ENCODE assay signal across 9 cellular contexts in genomic region chr13:26971990-26972888, GRCh38.
DNase-seq lines count a peak whose midpoint lies in the region; ATAC-seq and TF ChIP-seq lines count a peak whose summit lies in the region.
"Had no signal": no experiment of that assay in that cellular context is flagged by ENCODE, and none has a peak within 500 bp of the region (broad histone marks: within the 10 kb centered on the region; RNA-seq: fewer than 3 reads in every experiment).

No MANE protein-coding gene starts in this region.

- no peak overlapping the region for H3K4me3 Mint-ChIP-seq in activated CD8-positive, alpha-beta memory T cell treated with anti-CD3 and anti-CD28 coated beads, Interleukin-2, amount 10 ng/mL, durations not matched to agents 7 days and 5 days
- peak overlapping the region in 1 of 10 donors; percentile 29 for H3K4me3 Mint-ChIP-seq in naive thymus-derived CD8-positive, alpha-beta T cell

- H3K4me2 ChIP-seq in MM.1S (ENCODE audit: low read depth, low read length), result no peak overlapping the region
- no peak overlapping the region for H3K4me2 ChIP-seq in mammary epithelial cell (ENCODE audit: insufficient read depth, low read depth, low read length)
- H3K4me2 ChIP-seq: BLaER1 treated with 17β-estradiol and CSF1 and Interleukin-3, amounts not matched to agents 10 nM and 100 nM had no signal

- H4K20me1 ChIP-seq in MM.1S (ENCODE audit: insufficient read depth, low read length) (no peaks in the 10 kb centered on the region), mammary epithelial cell (ENCODE audit: insufficient read depth, low read length) (no peaks in the 10 kb centered on the region)
- H4K20me1 ChIP-seq: BLaER1 treated with 17β-estradiol and CSF1 and Interleukin-3, amounts not matched to agents 10 nM and 100 nM had no signal

- POLR2A ChIA-PET in RWPE1 (lab: Yijun Ruan, JAX; ENCODE audit: low non-redundant PET), result interaction anchor here (0.7 kb wide), 1 partner anchor 376 kb away, joined by 3 read pairs; no protein-coding TSS in a partner anchor
- POLR2A ChIA-PET in naive thymus-derived CD8-positive, alpha-beta T cell (lab: Charles Lee), result no interaction called here

- peak; percentile 57 for DNase-seq in activated CD8-positive, alpha-beta memory T cell treated with anti-CD3 and anti-CD28 coated beads, Interleukin-2, amount 10 ng/mL, durations not matched to agents 7 days and 5 days
- DNase-seq in activated CD8-positive, alpha-beta memory T cell treated with anti-CD3 and anti-CD28 coated beads for 24 hours, result no peak
- DNase-seq in MM.1S, result peak; percentile 31
- peak; percentile 28 for DNase-seq in RWPE1 (ENCODE audit: low spot score)
- DNase-seq in mammary epithelial cell, result peak; percentile 34
- DNase-seq in naive thymus-derived CD8-positive, alpha-beta T cell, result peak in 3 of 10 donors; percentile 3 to 26 (median 7)
- DNase-seq in amniotic stem cell (lab: John Stamatoyannopoulos, UW), result no peak

- dilution Hi-C loops in mammary epithelial cell (cut with HindIII; ENCODE audit: low sequenced_read_pairs), result no loop called here

- peaks cover 4% of the 10 kb centered on the region for H3K9me3 Mint-ChIP-seq in activated CD8-positive, alpha-beta memory T cell treated with anti-CD3 and anti-CD28 coated beads, Interleukin-2, amount 10 ng/mL, durations not matched to agents 7 days and 5 days (ENCODE audit: low read depth)
- H3K9me3 Mint-ChIP-seq in naive thymus-derived CD8-positive, alpha-beta T cell, result no peaks in the 10 kb centered on the region

- no TSS peak for BruUV-seq in mammary epithelial cell (replicated peaks; lab: Mats Ljungman, UMichigan)

- H3K9ac ChIP-seq in MM.1S (ENCODE audit: low read length) (no peak overlapping the region), mammary epithelial cell (ENCODE audit: insufficient read depth, low read length) (no peak overlapping the region)
- H3K9ac ChIP-seq: BLaER1 treated with 17β-estradiol and CSF1 and Interleukin-3, amounts not matched to agents 10 nM and 100 nM had no signal

- H3K4me1 ChIP-seq in MM.1S (ENCODE audit: low read length) (no peaks in the 10 kb centered on the region), mammary epithelial cell (ENCODE audit: insufficient read depth, low read length) (no peaks in the 10 kb centered on the region)

- H3K9me3 ChIP-seq in MM.1S (replicated peaks; ENCODE audit: insufficient read depth, low read length) (no peaks in the 10 kb centered on the region), mammary epithelial cell (replicated peaks; ENCODE audit: insufficient read depth, low read length) (no peaks in the 10 kb centered on the region)
- H3K9me3 ChIP-seq: BLaER1 treated with 17β-estradiol and CSF1 and Interleukin-3, amounts not matched to agents 10 nM and 100 nM had no signal

- in situ Hi-C loops in mammary epithelial cell (cut with MboI; ENCODE audit: low sequenced_read_pairs in 2 of 2), result no loop called here

- no peak overlapping the region for H3K27ac Mint-ChIP-seq in activated CD8-positive, alpha-beta memory T cell treated with anti-CD3 and anti-CD28 coated beads, Interleukin-2, amount 10 ng/mL, durations not matched to agents 7 days and 5 days
- peak overlapping the region in 9 of 10 donors; percentile 1 to 89 (median 68) for H3K27ac Mint-ChIP-seq in naive thymus-derived CD8-positive, alpha-beta T cell

- H3K27ac ChIP-seq in MM.1S (ENCODE audit: low read length), result no peak overlapping the region
- no peak overlapping the region for H3K27ac ChIP-seq in RWPE1
- no peak overlapping the region for H3K27ac ChIP-seq in mammary epithelial cell (ENCODE audit: insufficient read depth, low read depth, low read length)
- H3K27ac ChIP-seq: BLaER1 treated with 17β-estradiol and CSF1 and Interleukin-3, amounts not matched to agents 10 nM and 100 nM had no signal

- no peak overlapping the region for H3K4me3 ChIP-seq in MM.1S (ENCODE audit: low read length)
- H3K4me3 ChIP-seq in mammary epithelial cell (replicated peaks in 1 of 3; ENCODE audit: insufficient read depth in 1 of 3, low read depth in 2 of 3, low read length in 3 of 3), result no peak overlapping the region
- H3K4me3 ChIP-seq: BLaER1 treated with 17β-estradiol and CSF1 and Interleukin-3, amounts not matched to agents 10 nM and 100 nM had no signal

- CTCF ChIA-PET in activated CD8-positive, alpha-beta memory T cell treated with anti-CD3 and anti-CD28 coated beads, Interleukin-2, amount 10 ng/mL, durations not matched to agents 7 days and 5 days (lab: Charles Lee), result interaction anchor here (0.9 to 2.9 kb wide), 15 partner anchors 11 to 677 kb away, joined by 3 to 17 read pairs (median 4); no protein-coding TSS in a partner anchor
- CTCF ChIA-PET in RWPE1 (lab: Yijun Ruan, JAX) (interaction anchor here (0.6 to 2.4 kb wide), 6 partner anchors 13 to 454 kb away, joined by 3 to 14 read pairs (median 4); no protein-coding TSS in a partner anchor), mammary epithelial cell (lab: Charles Lee; ENCODE audit: low non-redundant PET) (interaction anchor here (0.6 to 1.0 kb wide), 3 partner anchors 13 to 390 kb away, joined by 3 to 4 read pairs (median 3); partner anchors contain the start of gene RPL21)

- no peaks in the 10 kb centered on the region for H3K36me3 ChIP-seq in MM.1S (replicated peaks; ENCODE audit: insufficient read depth, low read length)
- H3K36me3 ChIP-seq in mammary epithelial cell (ENCODE audit: insufficient read depth, low read length), result no peaks in the 10 kb centered on the region
- H3K36me3 ChIP-seq: BLaER1 treated with 17β-estradiol and CSF1 and Interleukin-3, amounts not matched to agents 10 nM and 100 nM had no signal

- peaks cover 3% of the 10 kb centered on the region for H3K27me3 Mint-ChIP-seq in activated CD8-positive, alpha-beta memory T cell treated with anti-CD3 and anti-CD28 coated beads, Interleukin-2, amount 10 ng/mL, durations not matched to agents 7 days and 5 days
- H3K27me3 Mint-ChIP-seq in naive thymus-derived CD8-positive, alpha-beta T cell, result peaks cover 0 to 12% (median 0%) of the 10 kb centered on the region in 5 donors

- intact Hi-C loops in mammary epithelial cell (cut with micrococcal nuclease), result no loop called here

- H3K79me2 ChIP-seq in MM.1S (ENCODE audit: low read length), result no peaks in the 10 kb centered on the region
- no peaks in the 10 kb centered on the region for H3K79me2 ChIP-seq in mammary epithelial cell (ENCODE audit: insufficient read depth, low read length)

- H3K9me2 ChIP-seq in MM.1S (replicated peaks; ENCODE audit: insufficient read depth, low read length), result no peaks in the 10 kb centered on the region

- TF ChIP-seq CTCF in MM.1S (IDR thresholded peaks at IDR 0.05; ENCODE audit: low read length) (peak; percentile 38), RWPE1 (conservative IDR thresholded peaks at IDR 0.05; ENCODE audit: low read depth) (peak; percentile 43), mammary epithelial cell (conservative IDR thresholded peaks at IDR 0.05 in 1 of 2, IDR thresholded peaks at IDR 0.05 in 1 of 2; ENCODE audit: extremely low read depth in 1 of 2, insufficient read depth in 1 of 2, low read depth in 1 of 2, low read length in 2 of 2) (no peak)

- H3K36me3 Mint-ChIP-seq in activated CD8-positive, alpha-beta memory T cell treated with anti-CD3 and anti-CD28 coated beads, Interleukin-2, amount 10 ng/mL, durations not matched to agents 7 days and 5 days, result peaks cover 1% of the 10 kb centered on the region
- H3K36me3 Mint-ChIP-seq in naive thymus-derived CD8-positive, alpha-beta T cell, result no peaks in the 10 kb centered on the region

- H2AFZ ChIP-seq in MM.1S (ENCODE audit: low read length) (no peak overlapping the region), mammary epithelial cell (ENCODE audit: low read depth, low read length) (no peak overlapping the region)

- H3K4me1 Mint-ChIP-seq in activated CD8-positive, alpha-beta memory T cell treated with anti-CD3 and anti-CD28 coated beads, Interleukin-2, amount 10 ng/mL, durations not matched to agents 7 days and 5 days, result peaks cover 5% of the 10 kb centered on the region
- peaks cover 5 to 9% (median 7%) of the 10 kb centered on the region in 4 donors for H3K4me1 Mint-ChIP-seq in naive thymus-derived CD8-positive, alpha-beta T cell

- ATAC-seq in activated CD8-positive, alpha-beta memory T cell treated with anti-CD3 and anti-CD28 coated beads, Interleukin-2, amount 10 ng/mL, durations not matched to agents 7 days and 5 days, result peak; percentile 78
- ATAC-seq in naive thymus-derived CD8-positive, alpha-beta T cell, result peak; percentile 54 to 57
- no peak for ATAC-seq in HG03565 (IDR thresholded peaks at IDR 0.05; ENCODE audit: unreplicated experiment)

- 73% methylated on average over 10 of the region's 10 CpGs for WGBS in mammary epithelial cell (ENCODE audit: low coverage, missing lambda C conversion rate)

- H3K27me3 ChIP-seq in MM.1S (replicated peaks; ENCODE audit: insufficient read depth, low read length), result no peaks in the 10 kb centered on the region
- H3K27me3 ChIP-seq in mammary epithelial cell (ENCODE audit: insufficient read depth, low read length), result no peaks in the 10 kb centered on the region
- H3K27me3 ChIP-seq: BLaER1 treated with 17β-estradiol and CSF1 and Interleukin-3, amounts not matched to agents 10 nM and 100 nM had no signal

- H3F3A ChIP-seq in MM.1S (ENCODE audit: insufficient read depth, low read length), result no peaks in the 10 kb centered on the region

Comparison
In these comparisons a context has a peak if more than half of its experiments do, and no peak if none do; other contexts are left out.
1. DNase-seq: peak in activated CD8-positive, alpha-beta memory T cell treated with anti-CD3 and anti-CD28 coated beads, Interleukin-2, amount 10 ng/mL, durations not matched to agents 7 days and 5 days (single experiment), MM.1S (single experiment), RWPE1 (single experiment) and mammary epithelial cell (single experiment); none in activated CD8-positive, alpha-beta memory T cell treated with anti-CD3 and anti-CD28 coated beads for 24 hours (single experiment) and amniotic stem cell (single experiment).
2. CTCF ChIP-seq: peak in MM.1S (single experiment) and RWPE1 (single experiment); none in mammary epithelial cell (0 of 2).